In genomic region chr4:133403913-133404312, GRCh38 we compare ENCODE assay signal across 31 cellular contexts.
"Had no signal": no experiment of that assay in that cellular context is flagged by ENCODE, and none has a peak within 500 bp of the region (broad histone marks: within the 10 kb centered on the region; RNA-seq: fewer than 3 reads in every experiment).

No MANE protein-coding gene starts in this region.

- H3K27me3 ChIP-seq: ascending aorta, breast epithelium, cardiac muscle cell, dorsolateral prefrontal cortex, esophagus muscularis mucosa, foreskin keratinocyte, gastrocnemius medialis, heart left ventricle had no signal

- H3K9me3 ChIP-seq: ascending aorta, breast epithelium, esophagus muscularis mucosa, gastrocnemius medialis, heart left ventricle had no signal

- DNase-seq: activated CD4-positive, alpha-beta memory T cell treated with anti-CD3 and anti-CD28 coated beads for 36 hours; activated CD4-positive, alpha-beta T cell treated with anti-CD3 and anti-CD28 coated beads for 36 hours; activated CD4-positive, alpha-beta T cell treated with anti-CD3 and anti-CD28 coated beads, Interleukin-2, amount 10 ng/mL, durations not matched to agents 24 days and 14 days; activated CD4-positive, CD25-positive, alpha-beta regulatory T cell; activated CD4-positive, CD25-positive, alpha-beta regulatory T cell treated with anti-CD3 and anti-CD28 coated beads, Interleukin-2, amount 50 U/mL, for 72 hours; activated CD8-positive, alpha-beta memory T cell treated with anti-CD3 and anti-CD28 coated beads, Interleukin-2, amount 10 ng/mL, durations not matched to agents 7 days and 5 days; activated CD8-positive, alpha-beta memory T cell treated with anti-CD3 and anti-CD28 coated beads, Interleukin-2, amount 50 U/mL, for 4 hours; activated CD8-positive, alpha-beta T cell treated with anti-CD3 and anti-CD28 coated beads, Interleukin-2, amount 10 ng/mL, durations not matched to agents 7 days and 5 days; activated gamma-delta T cell; activated naive CD4-positive, alpha-beta T cell; activated naive CD4-positive, alpha-beta T cell treated with anti-CD3 and anti-CD28 coated beads, Interleukin-2, amount 10 ng/mL, durations not matched to agents 7 days and 5 days; activated naive CD8-positive, alpha-beta T cell treated with anti-CD3 and anti-CD28 coated beads, Interleukin-2, amount 10 ng/mL, durations not matched to agents 7 days and 5 days; activated T-cell treated with anti-CD3 and anti-CD28 coated beads for 4 hours; activated T-cell treated with anti-CD3 and anti-CD28 coated beads, Interleukin-2, amount 50 U/mL, for 24 hours; activated T-cell treated with anti-CD3 and anti-CD28 coated beads, Interleukin-2, amount 50 U/mL, for 72 hours; central memory CD4-positive, alpha-beta T cell; dorsolateral prefrontal cortex; effector memory CD4-positive, alpha-beta T cell; erythroblast; foreskin keratinocyte; gastrocnemius medialis; glutamatergic neuron; heart left ventricle; T-helper 2 cell had no signal

- H3K36me3 ChIP-seq: ascending aorta, breast epithelium, cardiac muscle cell, esophagus muscularis mucosa, gastrocnemius medialis, heart left ventricle had no signal

- H3K4me1 ChIP-seq: ascending aorta, breast epithelium, esophagus muscularis mucosa, foreskin keratinocyte, gastrocnemius medialis, heart left ventricle had no signal

- ATAC-seq: activated CD4-positive, alpha-beta T cell treated with anti-CD3 and anti-CD28 coated beads for 36 hours; activated CD8-positive, alpha-beta memory T cell treated with anti-CD3 and anti-CD28 coated beads, Interleukin-2, amount 10 ng/mL, durations not matched to agents 7 days and 5 days; activated CD8-positive, alpha-beta T cell treated with anti-CD3 and anti-CD28 coated beads, Interleukin-2, amount 10 ng/mL, durations not matched to agents 7 days and 5 days; activated naive CD4-positive, alpha-beta T cell treated with anti-CD3 and anti-CD28 coated beads, Interleukin-2, amount 50 U/mL, for 72 hours; activated T-cell treated with anti-CD3 and anti-CD28 coated beads, Interleukin-2, amount 50 U/mL, for 72 hours; foreskin keratinocyte; gastrocnemius medialis; heart left ventricle had no signal

- H3K4me3 ChIP-seq: ascending aorta, breast epithelium, cardiac muscle cell, coronary artery, dorsolateral prefrontal cortex, esophagus muscularis mucosa, gastrocnemius medialis, heart left ventricle had no signal

- FAIRE-seq: TTC549 had no signal

- H3K27ac ChIP-seq: ascending aorta, breast epithelium, cardiac muscle cell, coronary artery, dorsolateral prefrontal cortex, esophagus muscularis mucosa, foreskin keratinocyte, gastrocnemius medialis, heart left ventricle had no signal
